19 cellular contexts compared by ENCODE assay signal in the genomic region with DNA sequence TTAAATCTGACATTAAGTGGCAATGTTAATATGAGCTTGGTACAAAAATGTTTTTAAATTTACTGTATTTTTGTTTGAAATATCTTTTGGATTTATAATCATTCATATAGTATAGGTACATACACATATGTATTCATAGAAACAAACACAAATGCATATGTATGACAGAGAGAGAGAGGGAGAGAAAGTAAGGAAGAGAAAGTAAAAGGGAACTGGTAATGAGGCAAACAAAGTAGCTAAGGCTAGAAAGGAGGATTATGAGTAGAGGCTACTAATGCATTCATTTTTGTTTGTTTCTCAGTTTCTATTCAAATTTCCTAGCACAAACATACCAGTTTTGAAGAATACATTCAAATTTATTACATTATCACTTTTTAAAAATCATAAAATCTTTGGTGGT.
"Had no signal": no experiment of that assay in that cellular context is flagged by ENCODE, and none has a peak within 500 bp of the region (broad histone marks: within the 10 kb centered on the region; RNA-seq: fewer than 3 reads in every experiment).

No MANE protein-coding gene starts in this region.

- H3K4me2 ChIP-seq: hepatocyte had no signal

- H3K79me2 ChIP-seq: hepatocyte had no signal

- H3K36me3 Mint-ChIP-seq: brain, natural killer cell had no signal

- ATAC-seq: activated CD8-positive, alpha-beta T cell treated with anti-CD3 and anti-CD28 coated beads for 36 hours; activated T-helper 17 cell treated with anti-CD3 and anti-CD28 coated beads, Interleukin-2, amount 50 U/mL, for 72 hours; natural killer cell had no signal

- H3K27me3 Mint-ChIP-seq: activated T-helper 17 cell treated with anti-CD3 and anti-CD28 coated beads, Interleukin-2, amount 50 U/mL, for 72 hours; brain had no signal

- H3K4me3 ChIP-seq: dorsolateral prefrontal cortex, hepatocyte, tibial nerve had no signal

- H3K36me3 ChIP-seq: tibial nerve had no signal

- H3K27ac ChIP-seq: dorsolateral prefrontal cortex, hepatocyte, tibial nerve had no signal

- H3K27ac Mint-ChIP-seq: activated CD8-positive, alpha-beta T cell treated with anti-CD3 and anti-CD28 coated beads for 36 hours; activated T-helper 17 cell treated with anti-CD3 and anti-CD28 coated beads, Interleukin-2, amount 50 U/mL, for 72 hours; brain; natural killer cell had no signal

- H3K4me1 Mint-ChIP-seq: activated T-helper 17 cell treated with anti-CD3 and anti-CD28 coated beads, Interleukin-2, amount 50 U/mL, for 72 hours; brain; natural killer cell had no signal

- H2AFZ ChIP-seq: hepatocyte had no signal

- H3K9me3 Mint-ChIP-seq: activated CD8-positive, alpha-beta T cell treated with anti-CD3 and anti-CD28 coated beads for 36 hours; activated T-helper 17 cell treated with anti-CD3 and anti-CD28 coated beads, Interleukin-2, amount 50 U/mL, for 72 hours had no signal

- DNase-seq: activated CD4-positive, alpha-beta T cell treated with anti-CD3 and anti-CD28 coated beads for 48 hours; activated CD4-positive, CD25-positive, alpha-beta regulatory T cell; activated CD8-positive, alpha-beta T cell treated with anti-CD3 and anti-CD28 coated beads for 36 hours; activated naive CD4-positive, alpha-beta T cell treated with Interleukin-2 at 50 U/mL for 16 hours; activated T-cell treated with anti-CD3 and anti-CD28 coated beads, Interleukin-2, amount 50 U/mL, for 1 hour; anterior cingulate cortex; caudate nucleus; dorsolateral prefrontal cortex; mesendoderm; natural killer cell; nucleus accumbens; retina; stimulated activated CD4-positive, alpha-beta T cell treated with anti-CD3 and anti-CD28 coated beads, Interleukin-2, amount 100 ng/mL, for 24 hours; stimulated activated naive CD4-positive, alpha-beta T cell treated with Interleukin-2 at 50 U/mL for 16 hours; substantia nigra had no signal

- H3K27me3 ChIP-seq: dorsolateral prefrontal cortex, hepatocyte, tibial nerve had no signal

- H3K9me3 ChIP-seq: tibial nerve had no signal

- H3K4me3 Mint-ChIP-seq: activated CD8-positive, alpha-beta T cell treated with anti-CD3 and anti-CD28 coated beads for 36 hours; activated T-helper 17 cell treated with anti-CD3 and anti-CD28 coated beads, Interleukin-2, amount 50 U/mL, for 72 hours; brain; natural killer cell had no signal
